1 cellular context compared by ENCODE assay signal in genomic region chr11:118911113-118911879, GRCh38.
TF ChIP-seq lines count a peak whose summit lies in the region.

No MANE protein-coding gene starts in this region.

TF ChIP-seq in HepG2, 621 proteins besides CTCF, POLR2A, EP300 and RAD21 (continued from another document and continues in another):
- no peak for TF ChIP-seq ZNF710 (CRISPR knock-in tag; IDR thresholded peaks at IDR 0.05; ENCODE audit: borderline replicate concordance)
- TF ChIP-seq ZNF784 (CRISPR knock-in tag; IDR thresholded peaks at IDR 0.05; ENCODE audit: borderline replicate concordance) = no peak; the same call in 1 of the 2 replicates
- peak; percentile 53 for TF ChIP-seq NR2C2 (CRISPR knock-in tag; IDR thresholded peaks at IDR 0.05; ENCODE audit: borderline replicate concordance)
- TF ChIP-seq ETS1 (CRISPR knock-in tag; IDR thresholded peaks at IDR 0.05) = no peak
- no peak for TF ChIP-seq ZBTB34 (CRISPR knock-in tag; IDR thresholded peaks at IDR 0.05)
- TF ChIP-seq, protein P1, sequence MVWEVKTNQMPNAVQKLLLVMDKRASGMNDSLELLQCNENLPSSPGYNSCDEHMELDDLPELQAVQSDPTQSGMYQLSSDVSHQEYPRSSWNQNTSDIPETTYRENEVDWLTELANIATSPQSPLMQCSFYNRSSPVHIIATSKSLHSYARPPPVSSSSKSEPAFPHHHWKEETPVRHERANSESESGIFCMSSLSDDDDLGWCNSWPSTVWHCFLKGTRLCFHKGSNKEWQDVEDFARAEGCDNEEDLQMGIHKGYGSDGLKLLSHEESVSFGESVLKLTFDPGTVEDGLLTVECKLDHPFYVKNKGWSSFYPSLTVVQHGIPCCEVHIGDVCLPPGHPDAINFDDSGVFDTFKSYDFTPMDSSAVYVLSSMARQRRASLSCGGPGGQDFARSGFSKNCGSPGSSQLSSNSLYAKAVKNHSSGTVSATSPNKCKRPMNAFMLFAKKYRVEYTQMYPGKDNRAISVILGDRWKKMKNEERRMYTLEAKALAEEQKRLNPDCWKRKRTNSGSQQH (CRISPR knock-in tag; IDR thresholded peaks at IDR 0.05; ENCODE audit: low read depth) = no peak
- TF ChIP-seq TGIF2 (CRISPR knock-in tag; IDR thresholded peaks at IDR 0.05) = no peak
- TF ChIP-seq PLRG1 (conservative IDR thresholded peaks at IDR 0.05) = no peak
- TF ChIP-seq PHF21A (CRISPR knock-in tag; IDR thresholded peaks at IDR 0.05) = peak; percentile 80; the same call in 1 of the 2 replicates
- TF ChIP-seq PHF5A (CRISPR knock-in tag; IDR thresholded peaks at IDR 0.05; ENCODE audit: low read depth, unreplicated experiment) = no peak
- TF ChIP-seq, protein P2, sequence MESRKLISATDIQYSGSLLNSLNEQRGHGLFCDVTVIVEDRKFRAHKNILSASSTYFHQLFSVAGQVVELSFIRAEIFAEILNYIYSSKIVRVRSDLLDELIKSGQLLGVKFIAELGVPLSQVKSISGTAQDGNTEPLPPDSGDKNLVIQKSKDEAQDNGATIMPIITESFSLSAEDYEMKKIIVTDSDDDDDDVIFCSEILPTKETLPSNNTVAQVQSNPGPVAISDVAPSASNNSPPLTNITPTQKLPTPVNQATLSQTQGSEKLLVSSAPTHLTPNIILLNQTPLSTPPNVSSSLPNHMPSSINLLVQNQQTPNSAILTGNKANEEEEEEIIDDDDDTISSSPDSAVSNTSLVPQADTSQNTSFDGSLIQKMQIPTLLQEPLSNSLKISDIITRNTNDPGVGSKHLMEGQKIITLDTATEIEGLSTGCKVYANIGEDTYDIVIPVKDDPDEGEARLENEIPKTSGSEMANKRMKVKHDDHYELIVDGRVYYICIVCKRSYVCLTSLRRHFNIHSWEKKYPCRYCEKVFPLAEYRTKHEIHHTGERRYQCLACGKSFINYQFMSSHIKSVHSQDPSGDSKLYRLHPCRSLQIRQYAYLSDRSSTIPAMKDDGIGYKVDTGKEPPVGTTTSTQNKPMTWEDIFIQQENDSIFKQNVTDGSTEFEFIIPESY (CRISPR knock-in tag; IDR thresholded peaks at IDR 0.05) = no peak
- TF ChIP-seq MXI1 (IDR thresholded peaks at IDR 0.05; ENCODE audit: borderline replicate concordance, low read depth, low read length) = no peak
- no peak for TF ChIP-seq ZBTB4 (CRISPR knock-in tag; IDR thresholded peaks at IDR 0.05; ENCODE audit: borderline replicate concordance)
- TF ChIP-seq ZNF772 (CRISPR knock-in tag; IDR thresholded peaks at IDR 0.05) = peak; percentile 20; the same call in 1 of the 2 replicates
- TF ChIP-seq IRF2 (CRISPR knock-in tag; IDR thresholded peaks at IDR 0.05) = no peak
- no peak for TF ChIP-seq ZNF180 (CRISPR knock-in tag; IDR thresholded peaks at IDR 0.05; ENCODE audit: borderline replicate concordance, low read depth)
- TF ChIP-seq STAT5B (CRISPR knock-in tag; IDR thresholded peaks at IDR 0.05) = no peak
- no peak for TF ChIP-seq WIZ (CRISPR knock-in tag; IDR thresholded peaks at IDR 0.05)
- TF ChIP-seq SSRP1 (CRISPR knock-in tag; IDR thresholded peaks at IDR 0.05) = no peak
- TF ChIP-seq ELF4 (CRISPR knock-in tag; IDR thresholded peaks at IDR 0.05; ENCODE audit: borderline replicate concordance) = no peak
- TF ChIP-seq ZNF24 (IDR thresholded peaks at IDR 0.05) = no peak
- TF ChIP-seq ELF1 (CRISPR knock-in tag; IDR thresholded peaks at IDR 0.05) = no peak
- TF ChIP-seq, protein P3, sequence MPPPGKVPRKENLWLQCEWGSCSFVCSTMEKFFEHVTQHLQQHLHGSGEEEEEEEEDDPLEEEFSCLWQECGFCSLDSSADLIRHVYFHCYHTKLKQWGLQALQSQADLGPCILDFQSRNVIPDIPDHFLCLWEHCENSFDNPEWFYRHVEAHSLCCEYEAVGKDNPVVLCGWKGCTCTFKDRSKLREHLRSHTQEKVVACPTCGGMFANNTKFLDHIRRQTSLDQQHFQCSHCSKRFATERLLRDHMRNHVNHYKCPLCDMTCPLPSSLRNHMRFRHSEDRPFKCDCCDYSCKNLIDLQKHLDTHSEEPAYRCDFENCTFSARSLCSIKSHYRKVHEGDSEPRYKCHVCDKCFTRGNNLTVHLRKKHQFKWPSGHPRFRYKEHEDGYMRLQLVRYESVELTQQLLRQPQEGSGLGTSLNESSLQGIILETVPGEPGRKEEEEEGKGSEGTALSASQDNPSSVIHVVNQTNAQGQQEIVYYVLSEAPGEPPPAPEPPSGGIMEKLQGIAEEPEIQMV (CRISPR knock-in tag; IDR thresholded peaks at IDR 0.05; ENCODE audit: low read depth) = 0 out of 2 replicates have a peak, but pooled peaks have one; percentile 41
- peak; percentile 25 for TF ChIP-seq CBX1 (IDR thresholded peaks at IDR 0.05; ENCODE audit: low read depth)
- TF ChIP-seq ZSCAN25 (CRISPR knock-in tag; IDR thresholded peaks at IDR 0.05) = peak; percentile 83
- TF ChIP-seq, protein P4, sequence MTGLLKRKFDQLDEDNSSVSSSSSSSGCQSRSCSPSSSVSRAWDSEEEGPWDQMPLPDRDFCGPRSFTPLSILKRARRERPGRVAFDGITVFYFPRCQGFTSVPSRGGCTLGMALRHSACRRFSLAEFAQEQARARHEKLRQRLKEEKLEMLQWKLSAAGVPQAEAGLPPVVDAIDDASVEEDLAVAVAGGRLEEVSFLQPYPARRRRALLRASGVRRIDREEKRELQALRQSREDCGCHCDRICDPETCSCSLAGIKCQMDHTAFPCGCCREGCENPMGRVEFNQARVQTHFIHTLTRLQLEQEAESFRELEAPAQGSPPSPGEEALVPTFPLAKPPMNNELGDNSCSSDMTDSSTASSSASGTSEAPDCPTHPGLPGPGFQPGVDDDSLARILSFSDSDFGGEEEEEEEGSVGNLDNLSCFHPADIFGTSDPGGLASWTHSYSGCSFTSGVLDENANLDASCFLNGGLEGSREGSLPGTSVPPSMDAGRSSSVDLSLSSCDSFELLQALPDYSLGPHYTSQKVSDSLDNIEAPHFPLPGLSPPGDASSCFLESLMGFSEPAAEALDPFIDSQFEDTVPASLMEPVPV (CRISPR knock-in tag; IDR thresholded peaks at IDR 0.05) = no peak
- no peak; the same call in 1 of the 2 replicates for TF ChIP-seq KLF15 (CRISPR knock-in tag; IDR thresholded peaks at IDR 0.05; ENCODE audit: borderline replicate concordance)
- TF ChIP-seq ZNF550 (CRISPR knock-in tag; IDR thresholded peaks at IDR 0.05; ENCODE audit: borderline replicate concordance) = no peak
- TF ChIP-seq SRSF4 (IDR thresholded peaks at IDR 0.05; ENCODE audit: low read depth, low read length, poor library complexity, severe bottlenecking) = no peak
- TF ChIP-seq CEBPB (IDR thresholded peaks at IDR 0.05; ENCODE audit: borderline replicate concordance, low read depth, low read length) = no peak
- TF ChIP-seq ZNF121 (CRISPR knock-in tag; IDR thresholded peaks at IDR 0.05) = peak; percentile 92
- TF ChIP-seq, protein P5, sequence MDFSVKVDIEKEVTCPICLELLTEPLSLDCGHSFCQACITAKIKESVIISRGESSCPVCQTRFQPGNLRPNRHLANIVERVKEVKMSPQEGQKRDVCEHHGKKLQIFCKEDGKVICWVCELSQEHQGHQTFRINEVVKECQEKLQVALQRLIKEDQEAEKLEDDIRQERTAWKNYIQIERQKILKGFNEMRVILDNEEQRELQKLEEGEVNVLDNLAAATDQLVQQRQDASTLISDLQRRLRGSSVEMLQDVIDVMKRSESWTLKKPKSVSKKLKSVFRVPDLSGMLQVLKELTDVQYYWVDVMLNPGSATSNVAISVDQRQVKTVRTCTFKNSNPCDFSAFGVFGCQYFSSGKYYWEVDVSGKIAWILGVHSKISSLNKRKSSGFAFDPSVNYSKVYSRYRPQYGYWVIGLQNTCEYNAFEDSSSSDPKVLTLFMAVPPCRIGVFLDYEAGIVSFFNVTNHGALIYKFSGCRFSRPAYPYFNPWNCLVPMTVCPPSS (IDR thresholded peaks at IDR 0.05) = no peak
- TF ChIP-seq NR2F6 (IDR thresholded peaks at IDR 0.05) = peak; percentile 60
- TF ChIP-seq NR2F6 (CRISPR knock-in tag; IDR thresholded peaks at IDR 0.05) = peak; percentile 68
- TF ChIP-seq ZBTB43 (CRISPR knock-in tag; conservative IDR thresholded peaks at IDR 0.05) = no peak
- TF ChIP-seq, protein P6, sequence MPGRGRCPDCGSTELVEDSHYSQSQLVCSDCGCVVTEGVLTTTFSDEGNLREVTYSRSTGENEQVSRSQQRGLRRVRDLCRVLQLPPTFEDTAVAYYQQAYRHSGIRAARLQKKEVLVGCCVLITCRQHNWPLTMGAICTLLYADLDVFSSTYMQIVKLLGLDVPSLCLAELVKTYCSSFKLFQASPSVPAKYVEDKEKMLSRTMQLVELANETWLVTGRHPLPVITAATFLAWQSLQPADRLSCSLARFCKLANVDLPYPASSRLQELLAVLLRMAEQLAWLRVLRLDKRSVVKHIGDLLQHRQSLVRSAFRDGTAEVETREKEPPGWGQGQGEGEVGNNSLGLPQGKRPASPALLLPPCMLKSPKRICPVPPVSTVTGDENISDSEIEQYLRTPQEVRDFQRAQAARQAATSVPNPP (CRISPR knock-in tag; IDR thresholded peaks at IDR 0.05) = no peak
- no peak for TF ChIP-seq FOXK1 (CRISPR knock-in tag; IDR thresholded peaks at IDR 0.05; ENCODE audit: borderline replicate concordance, low read depth)
- no peak for TF ChIP-seq POGZ (CRISPR knock-in tag; IDR thresholded peaks at IDR 0.05)
- no peak for TF ChIP-seq IKZF4 (CRISPR knock-in tag; IDR thresholded peaks at IDR 0.05; ENCODE audit: borderline replicate concordance, low read depth, not compliant biosample characterization)
- TF ChIP-seq KLF16 (CRISPR knock-in tag; IDR thresholded peaks at IDR 0.05) = no peak
- TF ChIP-seq ZNF850 (CRISPR knock-in tag; conservative IDR thresholded peaks at IDR 0.05) = no peak
- TF ChIP-seq CCAR2 (optimal IDR thresholded peaks at IDR 0.05; ENCODE audit: low read depth, low read length) = no peak
- TF ChIP-seq SP1 (IDR thresholded peaks at IDR 0.05) = no peak
- peak; percentile 27; the same call in 1 of the 2 replicates for TF ChIP-seq SP1 (CRISPR knock-in tag; IDR thresholded peaks at IDR 0.05)
- TF ChIP-seq ZC3H13 (CRISPR knock-in tag; IDR thresholded peaks at IDR 0.05) = 0 out of 2 replicates have a peak, but pooled peaks have one; percentile 20
